Comparison of ENCODE assay signal across 8 cellular contexts in the genomic region with DNA sequence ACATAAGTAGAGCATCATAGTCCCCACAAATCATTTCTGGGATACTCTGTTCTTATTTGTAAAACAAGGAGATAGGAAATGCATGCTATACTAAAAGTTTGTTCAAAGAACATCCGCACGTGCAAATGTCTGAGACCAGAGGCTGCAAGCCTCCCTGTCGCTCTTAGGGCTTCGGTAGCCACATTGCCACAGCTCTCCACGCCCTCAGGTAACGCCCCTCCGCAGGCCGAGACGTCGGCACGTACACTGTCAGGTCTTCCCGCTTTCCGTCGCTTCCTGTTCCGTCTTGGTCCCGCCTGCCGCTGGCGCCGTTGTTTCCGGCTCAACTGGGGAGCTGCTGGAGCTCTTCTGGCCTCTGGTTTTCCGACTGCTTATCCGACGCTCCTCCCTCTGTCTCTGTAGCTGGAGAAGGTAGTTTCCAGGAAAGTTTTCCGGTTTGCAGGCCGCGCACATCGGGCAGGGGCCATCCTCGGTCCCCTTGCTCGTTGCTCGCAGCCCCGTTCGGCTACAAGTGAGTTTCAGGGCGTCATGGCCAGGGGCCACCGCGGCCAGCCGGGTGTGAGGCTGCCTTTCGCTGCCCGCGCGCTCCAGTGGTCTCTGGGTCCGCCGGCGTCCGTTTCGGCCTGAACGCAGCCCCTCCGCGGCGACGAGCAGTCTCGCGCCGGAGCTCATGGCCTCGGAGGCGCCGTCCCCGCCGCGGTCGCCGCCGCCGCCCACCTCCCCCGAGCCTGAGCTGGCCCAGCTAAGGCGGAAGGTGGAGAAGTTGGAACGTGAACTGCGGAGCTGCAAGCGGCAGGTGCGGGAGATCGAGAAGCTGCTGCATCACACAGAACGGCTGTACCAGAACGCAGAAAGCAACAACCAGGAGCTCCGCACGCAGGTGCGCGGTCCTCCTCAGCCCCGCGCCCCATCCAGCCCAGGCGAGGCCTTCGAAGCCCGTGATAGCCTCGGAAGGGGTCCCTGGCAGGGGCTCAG.
A peak's percentile ranks its signal among the peaks of the same experiment; 100 is the strongest.
DNase-seq lines count a peak whose midpoint lies in the region; ATAC-seq lines count a peak whose summit lies in the region.

A gene with protein sequence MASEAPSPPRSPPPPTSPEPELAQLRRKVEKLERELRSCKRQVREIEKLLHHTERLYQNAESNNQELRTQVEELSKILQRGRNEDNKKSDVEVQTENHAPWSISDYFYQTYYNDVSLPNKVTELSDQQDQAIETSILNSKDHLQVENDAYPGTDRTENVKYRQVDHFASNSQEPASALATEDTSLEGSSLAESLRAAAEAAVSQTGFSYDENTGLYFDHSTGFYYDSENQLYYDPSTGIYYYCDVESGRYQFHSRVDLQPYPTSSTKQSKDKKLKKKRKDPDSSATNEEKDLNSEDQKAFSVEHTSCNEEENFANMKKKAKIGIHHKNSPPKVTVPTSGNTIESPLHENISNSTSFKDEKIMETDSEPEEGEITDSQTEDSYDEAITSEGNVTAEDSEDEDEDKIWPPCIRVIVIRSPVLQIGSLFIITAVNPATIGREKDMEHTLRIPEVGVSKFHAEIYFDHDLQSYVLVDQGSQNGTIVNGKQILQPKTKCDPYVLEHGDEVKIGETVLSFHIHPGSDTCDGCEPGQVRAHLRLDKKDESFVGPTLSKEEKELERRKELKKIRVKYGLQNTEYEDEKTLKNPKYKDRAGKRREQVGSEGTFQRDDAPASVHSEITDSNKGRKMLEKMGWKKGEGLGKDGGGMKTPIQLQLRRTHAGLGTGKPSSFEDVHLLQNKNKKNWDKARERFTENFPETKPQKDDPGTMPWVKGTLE (plus strand): TSS at position 308 of the 975 bp plus-strand sequence. CDS start 363 bp downstream, at position 671.

- peak; percentile 99 for ATAC-seq in GM19023 (IDR thresholded peaks at IDR 0.05; ENCODE audit: unreplicated experiment)
- peak; percentile 99 for ATAC-seq in HG03280 (IDR thresholded peaks at IDR 0.05; ENCODE audit: unreplicated experiment)
- peak; percentile 100 for ATAC-seq in activated CD4-positive, CD25-positive, alpha-beta regulatory T cell treated with anti-CD3 and anti-CD28 coated beads, Interleukin-2, amount 50 U/mL, for 24 hours

- DNase-seq in AG08396 (ENCODE audit: low spot score) (peak; percentile 94), NCI-H345 treated with DMSO at 0.1 percent for 48 hours (lab: John Stamatoyannopoulos, UW; ENCODE audit: unreplicated experiment) (peak; percentile 77), cerebellar cortex (ENCODE audit: low spot score) (peak; percentile 95), iris pigment epithelial cell (ENCODE audit: low read depth) (peak; percentile 95)
- peak; percentile 86 to 89 for DNase-seq in stimulated activated CD4-positive, alpha-beta T cell treated with anti-CD3 and anti-CD28 coated beads, Interleukin-12 subunit alpha, Interleukin-12 subunit beta, amount 100 ng/mL, for 24 hours (ENCODE audit: low read depth in 2 of 2)

Comparison
In these comparisons a context has a peak if more than half of its experiments do, and no peak if none do; other contexts are left out.
1. Peak in every context shown above with its lines: DNase-seq and ATAC-seq.